ENCODE assay signal across 20 cellular contexts in genomic region chr9:459491-460444, GRCh38. TPM values are rescaled to one million over a fixed set of nuclear protein-coding genes. Genes with fewer than 3 reads are reported as not detected.
DNase-seq lines count a peak whose midpoint lies in the region; ATAC-seq and TF ChIP-seq lines count a peak whose summit lies in the region.
"Had no signal": no experiment of that assay in that cellular context is flagged by ENCODE, and none has a peak within 500 bp of the region (broad histone marks: within the 10 kb centered on the region; RNA-seq: fewer than 3 reads in every experiment).

No MANE protein-coding gene starts in this region.

- H3K4me3 ChIP-seq in right cardiac atrium (ENCODE audit: low read length) (no peak overlapping the region), right atrium auricular region (no peak overlapping the region)

- no peak for TF ChIP-seq CTCF in right atrium auricular region (IDR thresholded peaks at IDR 0.05)
- TF ChIP-seq CTCF in nephron progenitor cell (IDR thresholded peaks at IDR 0.05): no peak

- peaks cover 56% of the 10 kb centered on the region for H3K36me3 Mint-ChIP-seq in T-helper 1 cell treated with Interleukin-12 subunit alpha and Interleukin-12 subunit beta and Interleukin-4 antibody, amounts not matched to agents 30 μg/mL and 1 μg/mL, for 36 hours (ENCODE audit: low read depth)
- H3K36me3 Mint-ChIP-seq in immature natural killer cell (peaks cover 7 to 42% (median 27%) of the 10 kb centered on the region in 3 donors), nephron progenitor cell (ENCODE audit: low read depth) (peaks cover 6% of the 10 kb centered on the region)
- H3K36me3 Mint-ChIP-seq: type B pancreatic cell had no signal

- peak overlapping the region; percentile 49 for H3K4me3 Mint-ChIP-seq in T-helper 1 cell treated with Interleukin-12 subunit alpha and Interleukin-12 subunit beta and Interleukin-4 antibody, amounts not matched to agents 30 μg/mL and 1 μg/mL, for 36 hours
- H3K4me3 Mint-ChIP-seq in immature natural killer cell (peak overlapping the region in 4 of 5 donors; percentile 1 to 75 (median 66)), nephron progenitor cell (no peak overlapping the region)
- H3K4me3 Mint-ChIP-seq: activated B cell treated with CpG ODN at 0.5 μM for 24 hours; activated T-cell treated with anti-CD3 and anti-CD28 coated beads, Interleukin-2, amount 50 U/mL, for 72 hours; type B pancreatic cell had no signal

- no peaks in the 10 kb centered on the region for H3K27me3 Mint-ChIP-seq in T-helper 1 cell treated with Interleukin-12 subunit alpha and Interleukin-12 subunit beta and Interleukin-4 antibody, amounts not matched to agents 30 μg/mL and 1 μg/mL, for 36 hours (ENCODE audit: low read depth)
- H3K27me3 Mint-ChIP-seq in immature natural killer cell (ENCODE audit: low read depth in 3 of 3) (peaks cover 0 to 5% (median 3%) of the 10 kb centered on the region in 3 donors), nephron progenitor cell (ENCODE audit: low read depth, poor library complexity) (peaks cover 3% of the 10 kb centered on the region)
- H3K27me3 Mint-ChIP-seq: activated B cell treated with CpG ODN at 0.5 μM for 24 hours, type B pancreatic cell had no signal

- H3K27me3 ChIP-seq in right cardiac atrium (ENCODE audit: control insufficient read depth, insufficient read depth) (no peaks in the 10 kb centered on the region), right atrium auricular region (no peaks in the 10 kb centered on the region)

- peaks cover 36% of the 10 kb centered on the region for H3K4me1 Mint-ChIP-seq in T-helper 1 cell treated with Interleukin-12 subunit alpha and Interleukin-12 subunit beta and Interleukin-4 antibody, amounts not matched to agents 30 μg/mL and 1 μg/mL, for 36 hours (ENCODE audit: low read depth)
- H3K4me1 Mint-ChIP-seq in immature natural killer cell: peaks cover 44 to 51% of the 10 kb centered on the region in 2 donors
- H3K4me1 Mint-ChIP-seq in nephron progenitor cell: peaks cover 37% of the 10 kb centered on the region
- H3K4me1 Mint-ChIP-seq: activated B cell treated with CpG ODN at 0.5 μM for 24 hours had no signal

- H3K4me1 ChIP-seq in right cardiac atrium (ENCODE audit: control insufficient read depth, insufficient read depth, low read length): peaks cover 5% of the 10 kb centered on the region
- H3K4me1 ChIP-seq in right atrium auricular region: no peaks in the 10 kb centered on the region

- no peaks in the 10 kb centered on the region for H3K9me3 Mint-ChIP-seq in T-helper 1 cell treated with Interleukin-12 subunit alpha and Interleukin-12 subunit beta and Interleukin-4 antibody, amounts not matched to agents 30 μg/mL and 1 μg/mL, for 36 hours
- H3K9me3 Mint-ChIP-seq in immature natural killer cell (no peaks in the 10 kb centered on the region), nephron progenitor cell (peaks cover 24% of the 10 kb centered on the region)
- H3K9me3 Mint-ChIP-seq: activated B cell treated with CpG ODN at 0.5 μM for 24 hours; activated T-cell treated with anti-CD3 and anti-CD28 coated beads, Interleukin-2, amount 50 U/mL, for 72 hours; type B pancreatic cell had no signal

- H3K27ac ChIP-seq in right cardiac atrium (ENCODE audit: low read length) (peak overlapping the region; percentile 45), right atrium auricular region (no peak overlapping the region)
- H3K27ac ChIP-seq: HL-60 had no signal

- WGBS in right cardiac atrium: 68% methylated on average over 4 of the region's 4 CpGs

- H3K36me3 ChIP-seq in right atrium auricular region: no peaks in the 10 kb centered on the region

- DNase-seq in right cardiac atrium (no peak), right atrium auricular region (ENCODE audit: low spot score) (no peak), immature natural killer cell (peak; percentile 20 to 51 (median 39)), nephron progenitor cell (no peak), Ammon's horn (ENCODE audit: low spot score) (no peak)
- no peak for DNase-seq in activated T-cell treated with anti-CD3 and anti-CD28 coated beads, Interleukin-2, amount 50 U/mL, for 48 hours
- DNase-seq: activated B cell treated with CpG ODN at 0.5 μM for 24 hours; activated T-cell treated with anti-CD3 and anti-CD28 coated beads, Interleukin-2, amount 50 U/mL, for 72 hours; anterior cingulate cortex; HCEC 1CT; KG1; mammary epithelial cell; NCI-H1417; NCI-H446 treated with DMSO at 0.1 percent for 48 hours; stimulated activated CD4-positive, alpha-beta T cell treated with anti-CD3 and anti-CD28 coated beads, Interleukin-4, amount 100 ng/mL, for 24 hours had no signal

- ATAC-seq in right cardiac atrium (no peak), GM18520 (IDR thresholded peaks at IDR 0.05; ENCODE audit: unreplicated experiment) (no peak)
- ATAC-seq: Panc1 had no signal

- H3K9me3 ChIP-seq in right cardiac atrium (ENCODE audit: control insufficient read depth, low read length) (no peaks in the 10 kb centered on the region), right atrium auricular region (no peaks in the 10 kb centered on the region)

- H3K27ac Mint-ChIP-seq in T-helper 1 cell treated with Interleukin-12 subunit alpha and Interleukin-12 subunit beta and Interleukin-4 antibody, amounts not matched to agents 30 μg/mL and 1 μg/mL, for 36 hours: peak overlapping the region; percentile 83
- H3K27ac Mint-ChIP-seq in immature natural killer cell (peak overlapping the region; percentile 13 to 94 (median 88)), nephron progenitor cell (no peak overlapping the region)
- H3K27ac Mint-ChIP-seq: activated B cell treated with CpG ODN at 0.5 μM for 24 hours; activated T-cell treated with anti-CD3 and anti-CD28 coated beads, Interleukin-2, amount 50 U/mL, for 72 hours; type B pancreatic cell had no signal

- intact Hi-C loops in right cardiac atrium (cut with DNase I): loop anchor here in 1 of 4 donors (10.0 kb wide), 1 partner anchor 85 kb away; no protein-coding TSS in a partner anchor

RNA-seq across cellular contexts. Expression of gene KANK1, which starts 44.7 kb away (rescaled TPM):
- total RNA-seq in right cardiac atrium (100 to 1,000 TPM; 135 to 178 (median 154) TPM), right atrium auricular region (100 to 1,000 TPM; 164 to 166 TPM)
- polyA plus RNA-seq in right cardiac atrium (83.6 TPM), immature natural killer cell (under 1 TPM in 2 of 3 donors, not detected in 1; 0.04 to 0.59 TPM)

Comparison
In these comparisons a context has a peak if more than half of its experiments do, and no peak if none do; other contexts are left out.
1. DNase-seq: peak in immature natural killer cell (3 of 3); none in right cardiac atrium (0 of 3), right atrium auricular region (single experiment), nephron progenitor cell (single experiment), Ammon's horn (single experiment) and activated T-cell treated with anti-CD3 and anti-CD28 coated beads, Interleukin-2, amount 50 U/mL, for 48 hours (0 of 2).